ENCODE assay signal across 1 cellular context in genomic region chr17:68511671-68512246, GRCh38.
TF ChIP-seq lines count a peak whose summit lies in the region.

No MANE protein-coding gene starts in this region.

TF ChIP-seq in HepG2, 621 proteins besides CTCF, POLR2A, EP300 and RAD21 (continued from another document and continues in another):
- TF ChIP-seq CBFB (CRISPR knock-in tag; IDR thresholded peaks at IDR 0.05) (peak; percentile 74), ZNF143 (CRISPR knock-in tag; IDR thresholded peaks at IDR 0.05) (no peak), ZNF335 (CRISPR knock-in tag; IDR thresholded peaks at IDR 0.05) (no peak; the same call in 1 of the 2 replicates), HMGXB4 (CRISPR knock-in tag; IDR thresholded peaks at IDR 0.05; ENCODE audit: borderline replicate concordance in 1 of 2, low read depth in 1 of 2) (peak in 1 of 2 experiments; percentile 60; a peak in 1 of 4 replicates), ZBTB40 (IDR thresholded peaks at IDR 0.05) (no peak), ZBTB40 (CRISPR knock-in tag; IDR thresholded peaks at IDR 0.05) (0 out of 2 replicates have a peak, but pooled peaks have one; percentile 24), GLI4 (CRISPR knock-in tag; IDR thresholded peaks at IDR 0.05; ENCODE audit: borderline replicate concordance) (0 out of 2 replicates have a peak, but pooled peaks have one; percentile 3), ZBTB26 (CRISPR knock-in tag; IDR thresholded peaks at IDR 0.05; ENCODE audit: borderline replicate concordance) (0 out of 2 replicates have a peak, but pooled peaks have one; percentile 9), MXI1 (IDR thresholded peaks at IDR 0.05; ENCODE audit: borderline replicate concordance, low read depth, low read length) (peak; percentile 54; the same call in 2 of the 3 replicates), AHR (CRISPR knock-in tag; IDR thresholded peaks at IDR 0.05) (peak; percentile 49; the same call in 1 of the 2 replicates), RFXANK (CRISPR knock-in tag; IDR thresholded peaks at IDR 0.05) (peak; percentile 57; the same call in 1 of the 2 replicates), MNT (IDR thresholded peaks at IDR 0.05) (peak; percentile 98), SMAD9 (CRISPR knock-in tag; IDR thresholded peaks at IDR 0.05) (no peak), BORCS8-MEF2B (CRISPR knock-in tag; IDR thresholded peaks at IDR 0.05) (peak; percentile 85), ELF3 (CRISPR knock-in tag; IDR thresholded peaks at IDR 0.05) (peak; percentile 34; the same call in 1 of the 2 replicates), LBX2 (CRISPR knock-in tag; IDR thresholded peaks at IDR 0.05; ENCODE audit: borderline replicate concordance) (no peak; the same call in 1 of the 2 replicates), HHEX (CRISPR knock-in tag; IDR thresholded peaks at IDR 0.05) (no peak), SAFB2 (CRISPR knock-in tag; IDR thresholded peaks at IDR 0.05; ENCODE audit: borderline replicate concordance, low read depth) (no peak), ZNF230 (CRISPR knock-in tag; IDR thresholded peaks at IDR 0.05) (0 out of 2 replicates have a peak, but pooled peaks have one; percentile 6), DR1 (CRISPR knock-in tag; IDR thresholded peaks at IDR 0.05) (peak; percentile 31; the same call in 1 of the 2 replicates), ZFP82 (CRISPR knock-in tag; IDR thresholded peaks at IDR 0.05; ENCODE audit: borderline replicate concordance) (peak; percentile 56; the same call in 1 of the 2 replicates), KDM2A (CRISPR knock-in tag; IDR thresholded peaks at IDR 0.05; ENCODE audit: borderline replicate concordance, low read depth) (peak; percentile 56; the same call in 1 of the 2 replicates), ZNF644 (CRISPR knock-in tag; IDR thresholded peaks at IDR 0.05; ENCODE audit: low read depth) (no peak), ZNF780A (CRISPR knock-in tag; IDR thresholded peaks at IDR 0.05) (peak; percentile 95; the same call in 1 of the 2 replicates), ZNF761 (CRISPR knock-in tag; conservative IDR thresholded peaks at IDR 0.05) (peak; percentile 17; the same call in 1 of the 2 replicates), ELK4 (CRISPR knock-in tag; IDR thresholded peaks at IDR 0.05; ENCODE audit: borderline replicate concordance) (no peak), ZFY (CRISPR knock-in tag; IDR thresholded peaks at IDR 0.05) (peak; percentile 75), PAF1 (CRISPR knock-in tag; IDR thresholded peaks at IDR 0.05) (no peak), HDAC2 (CRISPR knock-in tag; IDR thresholded peaks at IDR 0.05) (peak; percentile 15), ZFP36L2 (CRISPR knock-in tag; IDR thresholded peaks at IDR 0.05) (peak; percentile 66), CREM (IDR thresholded peaks at IDR 0.05) (no peak), CREM (CRISPR knock-in tag; IDR thresholded peaks at IDR 0.05) (no peak), BCLAF1 (IDR thresholded peaks at IDR 0.05) (no peak), THAP7 (CRISPR knock-in tag; IDR thresholded peaks at IDR 0.05) (peak; percentile 8; the same call in 1 of the 2 replicates), ZKSCAN5 (CRISPR knock-in tag; IDR thresholded peaks at IDR 0.05) (no peak), MXD1 (CRISPR knock-in tag; IDR thresholded peaks at IDR 0.05) (peak; percentile 95), NCOA1 (CRISPR knock-in tag; IDR thresholded peaks at IDR 0.05) (0 out of 2 replicates have a peak, but pooled peaks have one; percentile 24), ZFP62 (CRISPR knock-in tag; IDR thresholded peaks at IDR 0.05) (no peak), ATRX (CRISPR knock-in tag; IDR thresholded peaks at IDR 0.05; ENCODE audit: borderline replicate concordance) (0 out of 2 replicates have a peak, but pooled peaks have one; percentile 56)
- TF ChIP-seq, protein P1, sequence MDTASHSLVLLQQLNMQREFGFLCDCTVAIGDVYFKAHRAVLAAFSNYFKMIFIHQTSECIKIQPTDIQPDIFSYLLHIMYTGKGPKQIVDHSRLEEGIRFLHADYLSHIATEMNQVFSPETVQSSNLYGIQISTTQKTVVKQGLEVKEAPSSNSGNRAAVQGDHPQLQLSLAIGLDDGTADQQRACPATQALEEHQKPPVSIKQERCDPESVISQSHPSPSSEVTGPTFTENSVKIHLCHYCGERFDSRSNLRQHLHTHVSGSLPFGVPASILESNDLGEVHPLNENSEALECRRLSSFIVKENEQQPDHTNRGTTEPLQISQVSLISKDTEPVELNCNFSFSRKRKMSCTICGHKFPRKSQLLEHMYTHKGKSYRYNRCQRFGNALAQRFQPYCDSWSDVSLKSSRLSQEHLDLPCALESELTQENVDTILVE (CRISPR knock-in tag; IDR thresholded peaks at IDR 0.05): peak; percentile 51
